In the genomic region with DNA sequence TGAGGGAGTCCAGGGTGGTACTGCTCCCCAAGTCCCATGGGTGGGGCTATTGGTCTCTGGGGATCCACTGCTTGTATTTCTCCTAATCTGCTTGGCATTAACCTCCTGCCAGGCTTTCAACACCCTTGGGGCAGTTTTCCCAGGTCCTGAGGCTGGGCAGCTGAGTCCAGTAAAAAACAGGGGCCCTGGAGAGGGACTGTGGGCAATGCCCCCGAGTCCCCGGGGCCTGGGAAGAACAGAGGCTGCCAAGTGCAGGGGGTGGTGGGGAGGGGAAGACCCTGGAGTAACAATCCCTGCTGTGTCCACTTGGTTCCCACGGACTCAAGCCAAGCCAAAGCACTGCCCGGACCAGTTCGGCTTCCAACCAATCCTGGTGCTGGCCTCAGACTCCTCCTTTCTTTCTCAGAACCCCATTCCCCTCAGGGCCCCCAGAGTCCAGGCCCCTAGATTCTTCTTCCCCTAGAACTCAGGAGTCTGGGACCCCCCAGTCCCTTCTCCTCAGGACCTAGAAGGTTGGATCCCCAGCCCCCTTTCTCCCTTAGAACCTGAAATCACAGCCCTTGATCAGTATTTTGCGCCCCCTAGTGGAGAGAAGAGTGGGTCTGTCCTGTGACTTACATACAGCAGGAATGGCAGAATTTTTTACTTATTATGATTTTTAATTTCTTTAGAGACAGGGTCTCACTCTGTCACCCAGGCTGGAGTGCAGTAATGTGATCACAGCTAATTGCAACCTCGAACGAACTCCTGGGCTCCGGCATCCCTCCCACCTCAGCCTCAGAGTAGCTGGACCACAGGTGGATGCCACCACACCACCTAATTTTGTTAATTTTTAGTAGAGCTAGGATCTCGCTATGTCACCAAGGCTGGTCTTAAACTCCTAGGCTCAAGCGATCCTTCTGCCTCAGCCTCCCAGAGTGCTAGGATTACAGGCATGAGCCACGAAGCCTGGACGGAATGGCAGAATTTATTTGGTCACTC, we compare ENCODE assay signal across 8 cellular contexts. TPM values are rescaled to one million over a fixed set of nuclear protein-coding genes. Genes with fewer than 3 reads are reported as not detected.
A peak's percentile ranks its signal among the peaks of the same experiment; 100 is the strongest.
DNase-seq lines count a peak whose midpoint lies in the region; ATAC-seq and TF ChIP-seq lines count a peak whose summit lies in the region.

No MANE protein-coding gene starts in this region.

- H3K4me3 ChIP-seq in MM.1S (ENCODE audit: low read length): no peak overlapping the region

- no peak overlapping the region for H3K27ac Mint-ChIP-seq in activated naive CD8-positive, alpha-beta T cell treated with anti-CD3 and anti-CD28 coated beads, Interleukin-2, amount 10 ng/mL, durations not matched to agents 7 days and 5 days

- H3K79me2 ChIP-seq in MM.1S (ENCODE audit: low read length): peaks cover 26% of the 10 kb centered on the region

- H4K20me1 ChIP-seq in MM.1S (ENCODE audit: insufficient read depth, low read length): no peaks in the 10 kb centered on the region

- no peak overlapping the region for H3K9ac ChIP-seq in MM.1S (ENCODE audit: low read length)

- no peak overlapping the region for H3K27ac ChIP-seq in MM.1S (ENCODE audit: low read length)

- no peaks in the 10 kb centered on the region for H3K9me3 Mint-ChIP-seq in activated naive CD8-positive, alpha-beta T cell treated with anti-CD3 and anti-CD28 coated beads, Interleukin-2, amount 10 ng/mL, durations not matched to agents 7 days and 5 days

- peaks cover 5% of the 10 kb centered on the region for H3F3A ChIP-seq in MM.1S (ENCODE audit: insufficient read depth, low read length)

- H2AFZ ChIP-seq in MM.1S (ENCODE audit: low read length): no peak overlapping the region

- H3K9me2 ChIP-seq in MM.1S (replicated peaks; ENCODE audit: insufficient read depth, low read length): no peaks in the 10 kb centered on the region

- ATAC-seq in activated naive CD8-positive, alpha-beta T cell treated with anti-CD3 and anti-CD28 coated beads, Interleukin-2, amount 10 ng/mL, durations not matched to agents 7 days and 5 days (ENCODE audit: low read depth): no peak
- ATAC-seq in GM18520 (IDR thresholded peaks at IDR 0.05; ENCODE audit: unreplicated experiment): no peak
- no peak for ATAC-seq in GM21528 (IDR thresholded peaks at IDR 0.05; ENCODE audit: low FRiP score, unreplicated experiment)

- DNase-seq in ELF-1 (ENCODE audit: low read depth, low spot score) (peak; percentile 73), MM.1S (peak; percentile 78), SK-MEL-5 (ENCODE audit: low read depth, low spot score) (peak; percentile 83), head of caudate nucleus (peak; percentile 55 to 91 (median 77)), retina (peak; percentile 73)
- DNase-seq in activated naive CD8-positive, alpha-beta T cell treated with anti-CD3 and anti-CD28 coated beads, Interleukin-2, amount 10 ng/mL, durations not matched to agents 7 days and 5 days: peak; percentile 30

- peaks cover 14% of the 10 kb centered on the region for H3K4me1 Mint-ChIP-seq in activated naive CD8-positive, alpha-beta T cell treated with anti-CD3 and anti-CD28 coated beads, Interleukin-2, amount 10 ng/mL, durations not matched to agents 7 days and 5 days

- H3K27me3 Mint-ChIP-seq in activated naive CD8-positive, alpha-beta T cell treated with anti-CD3 and anti-CD28 coated beads, Interleukin-2, amount 10 ng/mL, durations not matched to agents 7 days and 5 days: no peaks in the 10 kb centered on the region

- no peaks in the 10 kb centered on the region for H3K36me3 ChIP-seq in MM.1S (replicated peaks; ENCODE audit: insufficient read depth, low read length)

- H3K4me3 Mint-ChIP-seq in activated naive CD8-positive, alpha-beta T cell treated with anti-CD3 and anti-CD28 coated beads, Interleukin-2, amount 10 ng/mL, durations not matched to agents 7 days and 5 days: no peak overlapping the region

- H3K9me3 ChIP-seq in MM.1S (replicated peaks; ENCODE audit: insufficient read depth, low read length): no peaks in the 10 kb centered on the region

- H3K4me2 ChIP-seq in MM.1S (ENCODE audit: low read depth, low read length): no peak overlapping the region

- peak; percentile 78 for TF ChIP-seq CTCF in MM.1S (IDR thresholded peaks at IDR 0.05; ENCODE audit: low read length)

- H3K4me1 ChIP-seq in MM.1S (ENCODE audit: low read length): peaks cover 8% of the 10 kb centered on the region

- intact Hi-C loops in head of caudate nucleus (cut with DNase I): loop anchor here (5.0 kb wide), 1 partner anchor 49 kb away; no protein-coding TSS in a partner anchor

- no peaks in the 10 kb centered on the region for H3K27me3 ChIP-seq in MM.1S (replicated peaks; ENCODE audit: insufficient read depth, low read length)

- POLR2A ChIA-PET in activated naive CD8-positive, alpha-beta T cell treated with anti-CD3 and anti-CD28 coated beads, Interleukin-2, amount 10 ng/mL, durations not matched to agents 7 days and 5 days (lab: Charles Lee): interaction anchor here (0.7 kb wide), 1 partner anchor 141 kb away, joined by 5 read pairs; no protein-coding TSS in a partner anchor

- no peaks in the 10 kb centered on the region for H3K36me3 Mint-ChIP-seq in activated naive CD8-positive, alpha-beta T cell treated with anti-CD3 and anti-CD28 coated beads, Interleukin-2, amount 10 ng/mL, durations not matched to agents 7 days and 5 days

- in situ Hi-C loops in SK-MEL-5 (cut with HindIII; ENCODE audit: low pct_unique_long_range_greater_than_20kb, low sequenced_read_pairs): no loop called here

RNA-seq across cellular contexts. Expression of a gene that starts 3.7 kb away (rescaled TPM):
- total RNA-seq in SK-MEL-5 (2014; rRNA removed; shearing (Covaris generic)): 24.8 and 35.9 TPM in 2 replicates
- 163 and 180 TPM in 2 replicates for polyA plus RNA-seq in SK-MEL-5 (2015; cell fraction: cytosol; rRNA removed)
- polyA plus RNA-seq in SK-MEL-5 (2015; cell fraction: nucleus; rRNA removed): 63.5 and 109 TPM in 2 replicates
- total RNA-seq in activated naive CD8-positive, alpha-beta T cell treated with anti-CD3 and anti-CD28 coated beads, Interleukin-2, amount 10 ng/mL, durations not matched to agents 7 days and 5 days: 10 to 100 TPM; 63.8 to 65.3 TPM

RNA-seq across cellular contexts. Expression of a gene that starts 5.6 kb away (rescaled TPM):
- total RNA-seq in SK-MEL-5 (2014; rRNA removed; shearing (Covaris generic)): 1.8 and 3.4 TPM in 2 replicates
- 4.5 and 13.1 TPM in 2 replicates for polyA plus RNA-seq in SK-MEL-5 (2015; cell fraction: cytosol; rRNA removed)
- polyA plus RNA-seq in SK-MEL-5 (2015; cell fraction: nucleus; rRNA removed): not detected in 2 replicates
- total RNA-seq in activated naive CD8-positive, alpha-beta T cell treated with anti-CD3 and anti-CD28 coated beads, Interleukin-2, amount 10 ng/mL, durations not matched to agents 7 days and 5 days: not detected

RNA-seq across cellular contexts. Expression of a gene that starts 9.4 kb away (rescaled TPM):
- not detected in 2 replicates for total RNA-seq in SK-MEL-5 (2014; rRNA removed; shearing (Covaris generic))
- not detected in 2 replicates for polyA plus RNA-seq in SK-MEL-5 (2015; cell fraction: cytosol; rRNA removed)
- polyA plus RNA-seq in SK-MEL-5 (2015; cell fraction: nucleus; rRNA removed): 0.44 TPM in 1 of 2 replicates, not detected in the other
- total RNA-seq in activated naive CD8-positive, alpha-beta T cell treated with anti-CD3 and anti-CD28 coated beads, Interleukin-2, amount 10 ng/mL, durations not matched to agents 7 days and 5 days: not detected

RNA-seq across cellular contexts. Expression of a gene that starts 37.1 kb away (rescaled TPM):
- 17.3 and 34.2 TPM in 2 replicates for total RNA-seq in SK-MEL-5 (2014; rRNA removed; shearing (Covaris generic))
- polyA plus RNA-seq in SK-MEL-5 (2015; cell fraction: cytosol; rRNA removed): 10.3 and 18.6 TPM in 2 replicates
- not detected in 2 replicates for polyA plus RNA-seq in SK-MEL-5 (2015; cell fraction: nucleus; rRNA removed)
- total RNA-seq in activated naive CD8-positive, alpha-beta T cell treated with anti-CD3 and anti-CD28 coated beads, Interleukin-2, amount 10 ng/mL, durations not matched to agents 7 days and 5 days: 10 to 100 TPM; 11.6 to 12.7 TPM

RNA-seq across cellular contexts. Expression of a gene that starts 45.9 kb away (rescaled TPM):
- 225 and 263 TPM in 2 replicates for total RNA-seq in SK-MEL-5 (2014; rRNA removed; shearing (Covaris generic))
- polyA plus RNA-seq in SK-MEL-5 (2015; cell fraction: cytosol; rRNA removed): 269 and 331 TPM in 2 replicates
- 16.0 and 25.8 TPM in 2 replicates for polyA plus RNA-seq in SK-MEL-5 (2015; cell fraction: nucleus; rRNA removed)
- total RNA-seq in activated naive CD8-positive, alpha-beta T cell treated with anti-CD3 and anti-CD28 coated beads, Interleukin-2, amount 10 ng/mL, durations not matched to agents 7 days and 5 days: 10 to 100 TPM; 10.5 to 12.9 TPM

Comparison
In these comparisons a context has a peak if more than half of its experiments do, and no peak if none do; other contexts are left out.
1. DNase-seq: peak in every context shown above with its lines; median percentile 83 in SK-MEL-5; 78 in MM.1S; 77 in head of caudate nucleus; 73 in ELF-1; 73 in retina; 30 in activated naive CD8-positive, alpha-beta T cell treated with anti-CD3 and anti-CD28 coated beads, Interleukin-2, amount 10 ng/mL, durations not matched to agents 7 days and 5 days.